28 cellular contexts compared by ENCODE assay signal in genomic region chr14:31529053-31529452, GRCh38. TPM values are rescaled to one million over a fixed set of nuclear protein-coding genes. Genes with fewer than 3 reads are reported as not detected.
"Had no signal": no experiment of that assay in that cellular context is flagged by ENCODE, and none has a peak within 500 bp of the region (broad histone marks: within the 10 kb centered on the region; RNA-seq: fewer than 3 reads in every experiment).

No MANE protein-coding gene starts in this region.

- DNase-seq: dorsolateral prefrontal cortex; effector CD8-positive, alpha-beta T cell; foreskin keratinocyte; head of caudate nucleus; hippocampal formation; kidney glomerular epithelial cell; mammary epithelial cell; nucleus accumbens; ovary; sigmoid colon; stimulated activated CD4-positive, alpha-beta T cell treated with anti-CD3 and anti-CD28 coated beads, Interleukin-2, amount 100 ng/mL, for 24 hours; stimulated activated CD4-positive, alpha-beta T cell treated with anti-CD3 and anti-CD28 coated beads, Interleukin-4, amount 100 ng/mL, for 4 hours; stimulated activated naive B cell treated with anti-CD40 and anti-IgM and Interleukin-4, amounts not matched to agents 10 μg/mL and 1 μg/mL and 100 μg/mL, for 72 hours; stimulated activated naive CD8-positive, alpha-beta T cell treated with anti-CD3 and anti-CD28 coated beads, Interleukin-15, amount 100 ng/mL, for 72 hours; testis; upper lobe of right lung had no signal

- H3K9me3 Mint-ChIP-seq: natural killer cell treated with Interleukin-12 subunit alpha and Interleukin-12 subunit beta and Interleukin-15 and Interleukin-18, amount 100 ng/mL, for 72 hours; neural progenitor cell; stimulated activated naive CD8-positive, alpha-beta T cell treated with anti-CD3 and anti-CD28 coated beads, Interleukin-15, amount 100 ng/mL, for 72 hours had no signal

- H3K4me1 Mint-ChIP-seq: stimulated activated naive B cell treated with anti-CD40 and anti-IgM and Interleukin-4, amounts not matched to agents 10 μg/mL and 1 μg/mL and 100 μg/mL, for 72 hours; stimulated activated naive CD8-positive, alpha-beta T cell treated with anti-CD3 and anti-CD28 coated beads, Interleukin-15, amount 100 ng/mL, for 72 hours had no signal

- H3K4me1 ChIP-seq: foreskin keratinocyte, neural progenitor cell, right atrium auricular region, sigmoid colon, testis, tibial nerve, upper lobe of right lung, vagina had no signal

- H3K27me3 ChIP-seq: dorsolateral prefrontal cortex, foreskin keratinocyte, neural progenitor cell, ovary, right atrium auricular region, sigmoid colon, testis, tibial nerve, upper lobe of right lung, vagina had no signal

- H3K27ac Mint-ChIP-seq: natural killer cell treated with Interleukin-12 subunit alpha and Interleukin-12 subunit beta and Interleukin-15 and Interleukin-18, amount 100 ng/mL, for 72 hours; neural progenitor cell; stimulated activated naive B cell treated with anti-CD40 and anti-IgM and Interleukin-4, amounts not matched to agents 10 μg/mL and 1 μg/mL and 100 μg/mL, for 72 hours; stimulated activated naive CD8-positive, alpha-beta T cell treated with anti-CD3 and anti-CD28 coated beads, Interleukin-15, amount 100 ng/mL, for 72 hours had no signal

- H3K9me3 ChIP-seq: ovary, right atrium auricular region, testis, tibial nerve, upper lobe of right lung, vagina had no signal

- H3K4me3 Mint-ChIP-seq: natural killer cell treated with Interleukin-12 subunit alpha and Interleukin-12 subunit beta and Interleukin-15 and Interleukin-18, amount 100 ng/mL, for 72 hours; neural progenitor cell; stimulated activated naive B cell treated with anti-CD40 and anti-IgM and Interleukin-4, amounts not matched to agents 10 μg/mL and 1 μg/mL and 100 μg/mL, for 72 hours; stimulated activated naive CD8-positive, alpha-beta T cell treated with anti-CD3 and anti-CD28 coated beads, Interleukin-15, amount 100 ng/mL, for 72 hours had no signal

- H3K36me3 Mint-ChIP-seq: natural killer cell treated with Interleukin-12 subunit alpha and Interleukin-12 subunit beta and Interleukin-15 and Interleukin-18, amount 100 ng/mL, for 72 hours; neural progenitor cell; stimulated activated naive B cell treated with anti-CD40 and anti-IgM and Interleukin-4, amounts not matched to agents 10 μg/mL and 1 μg/mL and 100 μg/mL, for 72 hours had no signal

- H3K27ac ChIP-seq: coronary artery, dorsolateral prefrontal cortex, foreskin keratinocyte, neural progenitor cell, ovary, right atrium auricular region, sigmoid colon, skin epidermis, testis, tibial nerve, upper lobe of right lung, vagina had no signal

- H3K4me3 ChIP-seq: coronary artery, dorsolateral prefrontal cortex, neural progenitor cell, ovary, right atrium auricular region, sigmoid colon, skin epidermis, testis, tibial nerve, upper lobe of right lung, vagina had no signal

- H3K27me3 Mint-ChIP-seq: stimulated activated naive B cell treated with anti-CD40 and anti-IgM and Interleukin-4, amounts not matched to agents 10 μg/mL and 1 μg/mL and 100 μg/mL, for 72 hours had no signal

- H3K36me3 ChIP-seq: neural progenitor cell, ovary, right atrium auricular region, sigmoid colon, tibial nerve, upper lobe of right lung, vagina had no signal

RNA-seq across cellular contexts. Expression of gene GPR33, which starts 41.2 kb away (rescaled TPM):
- total RNA-seq: dorsolateral prefrontal cortex; esophagus mucosa; fibroblast of lung; foreskin keratinocyte; liver; mammary epithelial cell; natural killer cell treated with Interleukin-12 subunit alpha and Interleukin-12 subunit beta and Interleukin-15 and Interleukin-18, amount 100 ng/mL, for 72 hours; ovary; posterior vena cava; right atrium auricular region; sigmoid colon; subcutaneous adipose tissue; tibial nerve; upper lobe of right lung; vagina had no signal
